9 cellular contexts compared by ENCODE assay signal in genomic region chr11:76151561-76152085, GRCh38. TPM values are rescaled to one million over a fixed set of nuclear protein-coding genes. Genes with fewer than 3 reads are reported as not detected.
DNase-seq lines count a peak whose midpoint lies in the region; ATAC-seq lines count a peak whose summit lies in the region.
"Had no signal": no experiment of that assay in that cellular context is flagged by ENCODE, and none has a peak within 500 bp of the region (broad histone marks: within the 10 kb centered on the region; RNA-seq: fewer than 3 reads in every experiment).

No MANE protein-coding gene starts in this region.

- intact Hi-C loops in activated CD4-positive, alpha-beta T cell treated with anti-CD3 and anti-CD28 coated beads, Interleukin-2, amount 10 ng/mL, durations not matched to agents 24 days and 14 days (cut with micrococcal nuclease), result loop anchor here (1.0 to 10.0 kb wide), 3 partner anchors 255 to 427 kb away; no protein-coding TSS in a partner anchor
- intact Hi-C loops in dendritic cell treated with granulocyte-macrophage colony-stimulating factor and Interleukin-4, amounts not matched to agents 40 ng/mL and 50 ng/mL, for 4 days (cut with micrococcal nuclease), result loop anchor here (1.0 to 10.0 kb wide), 2 partner anchors 254 to 437 kb away; partner anchors contain the start of gene MOGAT2

- H3K27ac Mint-ChIP-seq in activated CD4-positive, alpha-beta T cell treated with anti-CD3 and anti-CD28 coated beads, Interleukin-2, amount 10 ng/mL, durations not matched to agents 24 days and 14 days, result no peak overlapping the region
- peak overlapping the region; percentile 56 for H3K27ac Mint-ChIP-seq in dendritic cell treated with granulocyte-macrophage colony-stimulating factor and Interleukin-4, amounts not matched to agents 40 ng/mL and 50 ng/mL, for 4 days
- peak overlapping the region; percentile 88 for H3K27ac Mint-ChIP-seq in stimulated activated effector memory CD8-positive, alpha-beta T cell treated with anti-CD3 and anti-CD28 coated beads, Interleukin-12 subunit alpha, Interleukin-12 subunit beta, amount 100 ng/mL, for 72 hours
- H3K27ac Mint-ChIP-seq: activated naive CD4-positive, alpha-beta T cell treated with anti-CD3 and anti-CD28 coated beads, Interleukin-2, amount 10 ng/mL, durations not matched to agents 7 days and 5 days had no signal

- ATAC-seq in stimulated activated effector memory CD8-positive, alpha-beta T cell treated with anti-CD3 and anti-CD28 coated beads, Interleukin-12 subunit alpha, Interleukin-12 subunit beta, amount 100 ng/mL, for 72 hours, result peak; percentile 4
- ATAC-seq in GM19397 (IDR thresholded peaks at IDR 0.05; ENCODE audit: unreplicated experiment) (no peak), GM18861 (IDR thresholded peaks at IDR 0.05; ENCODE audit: unreplicated experiment) (no peak)

- H3K27me3 Mint-ChIP-seq in activated CD4-positive, alpha-beta T cell treated with anti-CD3 and anti-CD28 coated beads, Interleukin-2, amount 10 ng/mL, durations not matched to agents 24 days and 14 days, result peaks cover 28% of the 10 kb centered on the region
- H3K27me3 Mint-ChIP-seq in dendritic cell treated with granulocyte-macrophage colony-stimulating factor and Interleukin-4, amounts not matched to agents 40 ng/mL and 50 ng/mL, for 4 days, result peaks cover 29% of the 10 kb centered on the region

- H3K4me3 Mint-ChIP-seq in activated CD4-positive, alpha-beta T cell treated with anti-CD3 and anti-CD28 coated beads, Interleukin-2, amount 10 ng/mL, durations not matched to agents 24 days and 14 days, result peak overlapping the region; percentile 77
- no peak overlapping the region for H3K4me3 Mint-ChIP-seq in dendritic cell treated with granulocyte-macrophage colony-stimulating factor and Interleukin-4, amounts not matched to agents 40 ng/mL and 50 ng/mL, for 4 days
- H3K4me3 Mint-ChIP-seq in stimulated activated effector memory CD8-positive, alpha-beta T cell treated with anti-CD3 and anti-CD28 coated beads, Interleukin-12 subunit alpha, Interleukin-12 subunit beta, amount 100 ng/mL, for 72 hours, result peak overlapping the region; percentile 75

- H3K36me3 Mint-ChIP-seq in activated CD4-positive, alpha-beta T cell treated with anti-CD3 and anti-CD28 coated beads, Interleukin-2, amount 10 ng/mL, durations not matched to agents 24 days and 14 days (ENCODE audit: low read depth), result no peaks in the 10 kb centered on the region
- no peaks in the 10 kb centered on the region for H3K36me3 Mint-ChIP-seq in dendritic cell treated with granulocyte-macrophage colony-stimulating factor and Interleukin-4, amounts not matched to agents 40 ng/mL and 50 ng/mL, for 4 days (ENCODE audit: low read depth)
- H3K36me3 Mint-ChIP-seq in stimulated activated effector memory CD8-positive, alpha-beta T cell treated with anti-CD3 and anti-CD28 coated beads, Interleukin-12 subunit alpha, Interleukin-12 subunit beta, amount 100 ng/mL, for 72 hours, result no peaks in the 10 kb centered on the region
- H3K36me3 Mint-ChIP-seq: activated naive CD4-positive, alpha-beta T cell treated with anti-CD3 and anti-CD28 coated beads, Interleukin-2, amount 10 ng/mL, durations not matched to agents 7 days and 5 days had no signal

- H3K9me3 Mint-ChIP-seq in activated CD4-positive, alpha-beta T cell treated with anti-CD3 and anti-CD28 coated beads, Interleukin-2, amount 10 ng/mL, durations not matched to agents 24 days and 14 days, result no peaks in the 10 kb centered on the region
- H3K9me3 Mint-ChIP-seq in dendritic cell treated with granulocyte-macrophage colony-stimulating factor and Interleukin-4, amounts not matched to agents 40 ng/mL and 50 ng/mL, for 4 days, result no peaks in the 10 kb centered on the region
- no peaks in the 10 kb centered on the region for H3K9me3 Mint-ChIP-seq in stimulated activated effector memory CD8-positive, alpha-beta T cell treated with anti-CD3 and anti-CD28 coated beads, Interleukin-12 subunit alpha, Interleukin-12 subunit beta, amount 100 ng/mL, for 72 hours
- H3K9me3 Mint-ChIP-seq: activated naive CD4-positive, alpha-beta T cell treated with anti-CD3 and anti-CD28 coated beads, Interleukin-2, amount 10 ng/mL, durations not matched to agents 7 days and 5 days had no signal

- peaks cover 17% of the 10 kb centered on the region for H3K4me1 Mint-ChIP-seq in activated CD4-positive, alpha-beta T cell treated with anti-CD3 and anti-CD28 coated beads, Interleukin-2, amount 10 ng/mL, durations not matched to agents 24 days and 14 days
- peaks cover 25% of the 10 kb centered on the region for H3K4me1 Mint-ChIP-seq in dendritic cell treated with granulocyte-macrophage colony-stimulating factor and Interleukin-4, amounts not matched to agents 40 ng/mL and 50 ng/mL, for 4 days (ENCODE audit: low read depth)
- peaks cover 34% of the 10 kb centered on the region for H3K4me1 Mint-ChIP-seq in stimulated activated effector memory CD8-positive, alpha-beta T cell treated with anti-CD3 and anti-CD28 coated beads, Interleukin-12 subunit alpha, Interleukin-12 subunit beta, amount 100 ng/mL, for 72 hours

- DNase-seq in activated CD4-positive, alpha-beta T cell treated with anti-CD3 and anti-CD28 coated beads, Interleukin-2, amount 10 ng/mL, durations not matched to agents 24 days and 14 days, result no peak
- no peak for DNase-seq in activated CD4-positive, alpha-beta T cell treated with anti-CD3 and anti-CD28 coated beads, Interleukin-2, amount 50 U/mL, for 4 hours
- DNase-seq in NCI-H2081 (lab: John Stamatoyannopoulos, UW) (peak; percentile 62 to 80), GM03348 (ENCODE audit: low spot score) (no peak)
- DNase-seq in stimulated activated effector memory CD8-positive, alpha-beta T cell treated with anti-CD3 and anti-CD28 coated beads, Interleukin-12 subunit alpha, Interleukin-12 subunit beta, amount 100 ng/mL, for 72 hours (ENCODE audit: low spot score in 2 of 2), result no peak

RNA-seq across cellular contexts. Expression of gene WNT11, which starts 54.7 kb away (rescaled TPM):
- 0.69 and 1.2 TPM in 2 replicates for total RNA-seq in activated CD4-positive, alpha-beta T cell treated with anti-CD3 and anti-CD28 coated beads, Interleukin-2, amount 10 ng/mL, durations not matched to agents 24 days and 14 days

Comparison
In these comparisons a context has a peak if more than half of its experiments do, and no peak if none do; other contexts are left out.
1. DNase-seq: peak in NCI-H2081 (2 of 2); none in activated CD4-positive, alpha-beta T cell treated with anti-CD3 and anti-CD28 coated beads, Interleukin-2, amount 10 ng/mL, durations not matched to agents 24 days and 14 days (single experiment), activated CD4-positive, alpha-beta T cell treated with anti-CD3 and anti-CD28 coated beads, Interleukin-2, amount 50 U/mL, for 4 hours (0 of 2), stimulated activated effector memory CD8-positive, alpha-beta T cell treated with anti-CD3 and anti-CD28 coated beads, Interleukin-12 subunit alpha, Interleukin-12 subunit beta, amount 100 ng/mL, for 72 hours (0 of 2) and GM03348 (single experiment).